ENCODE assay signal across 26 cellular contexts in the genomic region with DNA sequence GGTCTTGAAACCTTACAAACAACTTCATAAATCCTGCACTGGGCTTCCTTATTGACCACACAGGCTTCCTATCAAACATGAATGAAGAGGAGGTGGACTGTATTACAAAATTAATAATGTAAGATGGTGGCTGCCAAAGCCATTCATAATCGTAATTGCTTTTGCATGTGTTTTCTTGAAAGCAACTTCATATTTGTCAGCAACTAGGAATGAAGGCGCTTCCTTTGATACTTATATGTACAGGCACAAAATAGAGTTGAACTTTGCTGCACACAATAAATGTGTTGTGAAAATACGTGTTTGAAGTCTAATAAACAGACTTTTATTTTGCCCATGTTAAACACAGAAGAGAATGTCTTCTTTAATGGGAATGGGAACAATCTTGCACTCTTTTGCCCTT.
"Had no signal": no experiment of that assay in that cellular context is flagged by ENCODE, and none has a peak within 500 bp of the region (broad histone marks: within the 10 kb centered on the region; RNA-seq: fewer than 3 reads in every experiment).

No MANE protein-coding gene starts in this region.

- H3K4me3 ChIP-seq: dorsolateral prefrontal cortex, heart right ventricle, left lung, mucosa of descending colon, pancreas, right lobe of liver, thoracic aorta, tibial nerve, upper lobe of right lung, vagina had no signal

- H3K9me3 Mint-ChIP-seq: natural killer cell treated with Interleukin-12 subunit alpha and Interleukin-12 subunit beta and Interleukin-15 and Interleukin-18, amount 100 ng/mL, for 72 hours; neural crest cell; stimulated activated naive CD8-positive, alpha-beta T cell treated with anti-CD3 and anti-CD28 coated beads, Interleukin-15, Interleukin-2, amounts not matched to agents 100 ng/mL and 50 ng/mL, for 24 hours had no signal

- H3K27ac Mint-ChIP-seq: naive B cell; natural killer cell treated with Interleukin-12 subunit alpha and Interleukin-12 subunit beta and Interleukin-15 and Interleukin-18, amount 100 ng/mL, for 72 hours; stimulated activated naive B cell treated with anti-CD40 and anti-IgM and Interleukin-4, amounts not matched to agents 10 μg/mL and 1 μg/mL and 100 μg/mL, for 72 hours; stimulated activated naive CD8-positive, alpha-beta T cell treated with anti-CD3 and anti-CD28 coated beads, Interleukin-15, Interleukin-2, amounts not matched to agents 100 ng/mL and 50 ng/mL, for 24 hours had no signal

- H3K27me3 ChIP-seq: dorsolateral prefrontal cortex, heart right ventricle, left lung, neutrophil, pancreas, right lobe of liver, tibial nerve, upper lobe of right lung, vagina had no signal

- H3K4me1 Mint-ChIP-seq: naive B cell; stimulated activated naive B cell treated with anti-CD40 and anti-IgM and Interleukin-4, amounts not matched to agents 10 μg/mL and 1 μg/mL and 100 μg/mL, for 72 hours had no signal

- ATAC-seq: heart right ventricle; left cardiac atrium; left lung; mucosa of descending colon; natural killer cell treated with Interleukin-12 subunit alpha and Interleukin-12 subunit beta and Interleukin-15 and Interleukin-18, amount 100 ng/mL, for 72 hours; pancreas; right lobe of liver; stimulated activated naive B cell treated with anti-CD40 and anti-IgM and Interleukin-4, amounts not matched to agents 10 μg/mL and 1 μg/mL and 100 μg/mL, for 72 hours; upper lobe of right lung had no signal

- H3K4me3 Mint-ChIP-seq: mesothelial cell of epicardium; naive B cell; natural killer cell treated with Interleukin-12 subunit alpha and Interleukin-12 subunit beta and Interleukin-15 and Interleukin-18, amount 100 ng/mL, for 72 hours; neural crest cell; stimulated activated naive B cell treated with anti-CD40 and anti-IgM and Interleukin-4, amounts not matched to agents 10 μg/mL and 1 μg/mL and 100 μg/mL, for 72 hours; stimulated activated naive CD8-positive, alpha-beta T cell treated with anti-CD3 and anti-CD28 coated beads, Interleukin-15, Interleukin-2, amounts not matched to agents 100 ng/mL and 50 ng/mL, for 24 hours had no signal

- H3K27me3 Mint-ChIP-seq: naive B cell; natural killer cell treated with Interleukin-12 subunit alpha and Interleukin-12 subunit beta and Interleukin-15 and Interleukin-18, amount 100 ng/mL, for 72 hours; stimulated activated naive B cell treated with anti-CD40 and anti-IgM and Interleukin-4, amounts not matched to agents 10 μg/mL and 1 μg/mL and 100 μg/mL, for 72 hours; stimulated activated naive CD8-positive, alpha-beta T cell treated with anti-CD3 and anti-CD28 coated beads, Interleukin-15, Interleukin-2, amounts not matched to agents 100 ng/mL and 50 ng/mL, for 24 hours had no signal

- H3K36me3 Mint-ChIP-seq: naive B cell; natural killer cell treated with Interleukin-12 subunit alpha and Interleukin-12 subunit beta and Interleukin-15 and Interleukin-18, amount 100 ng/mL, for 72 hours had no signal

- H3K4me1 ChIP-seq: left lung, pancreas, right lobe of liver, tibial nerve, upper lobe of right lung, vagina had no signal

- H3K27ac ChIP-seq: dorsolateral prefrontal cortex, heart right ventricle, left lung, neutrophil, pancreas, right lobe of liver, thoracic aorta, tibial nerve, upper lobe of right lung, vagina had no signal

- DNase-seq: cortex of kidney; dorsolateral prefrontal cortex; effector CD4-positive, alpha-beta T cell; glutamatergic neuron; heart right ventricle; hippocampal formation; left cardiac atrium; left lung; mesenchymal stem cell; mucosa of descending colon; naive B cell; pancreas; right lobe of liver; small intestine; stimulated activated CD4-positive, alpha-beta T cell treated with anti-CD3 and anti-CD28 coated beads, Interleukin-15, amount 100 ng/mL, for 24 hours; stimulated activated CD4-positive, alpha-beta T cell treated with anti-CD3 and anti-CD28 coated beads, Interleukin-2, amount 100 ng/mL, for 48 hours; stimulated activated naive B cell treated with anti-CD40 and anti-IgM and Interleukin-4, amounts not matched to agents 10 μg/mL and 1 μg/mL and 100 μg/mL, for 72 hours; upper lobe of right lung had no signal

- H3K36me3 ChIP-seq: heart right ventricle, left lung, neutrophil, pancreas, right lobe of liver, thoracic aorta, tibial nerve, upper lobe of right lung, vagina had no signal

- H3K9me3 ChIP-seq: heart right ventricle, left lung, mucosa of descending colon, neutrophil, pancreas, right lobe of liver, thoracic aorta, tibial nerve, upper lobe of right lung, vagina had no signal
